ENCODE assay signal across 1 cellular context in genomic region chr2:54455584-54456525, GRCh38.
TF ChIP-seq lines count a peak whose summit lies in the region.

TSS of gene SPTBN1 (plus strand) at chr2:54456327. CDS start at chr2:54526419, 70,092 bp downstream.

TF ChIP-seq in HepG2, 621 proteins besides CTCF, POLR2A, EP300 and RAD21 (continued from another document and continues in another):
- TF ChIP-seq ZNF574 (CRISPR knock-in tag; IDR thresholded peaks at IDR 0.05) (peak; percentile 62), HINFP (CRISPR knock-in tag; IDR thresholded peaks at IDR 0.05; ENCODE audit: low read depth) (no peak), ELK4 (CRISPR knock-in tag; IDR thresholded peaks at IDR 0.05; ENCODE audit: borderline replicate concordance) (no peak), FOXK2 (IDR thresholded peaks at IDR 0.05) (no peak), ZNF318 (CRISPR knock-in tag; IDR thresholded peaks at IDR 0.05) (no peak), THAP11 (CRISPR knock-in tag; IDR thresholded peaks at IDR 0.05) (peak; percentile 71), ZNF451 (CRISPR knock-in tag; IDR thresholded peaks at IDR 0.05) (no peak), RBFOX2 (IDR thresholded peaks at IDR 0.05; ENCODE audit: low read depth, low read length) (peak; percentile 87), RFX5 (IDR thresholded peaks at IDR 0.05; ENCODE audit: low read depth, low read length) (peak; percentile 70; the same call in 1 of the 2 replicates), ZNF234 (CRISPR knock-in tag; conservative IDR thresholded peaks at IDR 0.05) (no peak), STAG1 (CRISPR knock-in tag; IDR thresholded peaks at IDR 0.05) (no peak), SOX5 (CRISPR knock-in tag; IDR thresholded peaks at IDR 0.05; ENCODE audit: borderline replicate concordance) (peak; percentile 70; the same call in 1 of the 2 replicates), ZFP1 (CRISPR knock-in tag; IDR thresholded peaks at IDR 0.05) (peak; percentile 78; the same call in 1 of the 2 replicates), TFDP2 (CRISPR knock-in tag; IDR thresholded peaks at IDR 0.05) (peak; percentile 78), ZGPAT (CRISPR knock-in tag; IDR thresholded peaks at IDR 0.05) (peak; percentile 89), ZNF777 (CRISPR knock-in tag; IDR thresholded peaks at IDR 0.05) (peak; percentile 15; the same call in 1 of the 2 replicates), BRF2 (CRISPR knock-in tag; IDR thresholded peaks at IDR 0.05) (peak; percentile 72), HNF1B (CRISPR knock-in tag; IDR thresholded peaks at IDR 0.05) (peak; percentile 85), HOXA9 (CRISPR knock-in tag; IDR thresholded peaks at IDR 0.05; ENCODE audit: borderline replicate concordance) (peak; percentile 56; the same call in 1 of the 2 replicates), ZC3H13 (CRISPR knock-in tag; IDR thresholded peaks at IDR 0.05) (peak; percentile 68; the same call in 1 of the 2 replicates), ETV5 (CRISPR knock-in tag; IDR thresholded peaks at IDR 0.05; ENCODE audit: borderline replicate concordance) (peak; percentile 53), ZNF704 (CRISPR knock-in tag; IDR thresholded peaks at IDR 0.05; ENCODE audit: borderline replicate concordance) (no peak), ZNF644 (CRISPR knock-in tag; IDR thresholded peaks at IDR 0.05; ENCODE audit: low read depth) (no peak), ZMYM3 (CRISPR knock-in tag; IDR thresholded peaks at IDR 0.05) (peak; percentile 77; the same call in 1 of the 2 replicates), ZKSCAN5 (CRISPR knock-in tag; IDR thresholded peaks at IDR 0.05) (no peak)
